In the genomic region with DNA sequence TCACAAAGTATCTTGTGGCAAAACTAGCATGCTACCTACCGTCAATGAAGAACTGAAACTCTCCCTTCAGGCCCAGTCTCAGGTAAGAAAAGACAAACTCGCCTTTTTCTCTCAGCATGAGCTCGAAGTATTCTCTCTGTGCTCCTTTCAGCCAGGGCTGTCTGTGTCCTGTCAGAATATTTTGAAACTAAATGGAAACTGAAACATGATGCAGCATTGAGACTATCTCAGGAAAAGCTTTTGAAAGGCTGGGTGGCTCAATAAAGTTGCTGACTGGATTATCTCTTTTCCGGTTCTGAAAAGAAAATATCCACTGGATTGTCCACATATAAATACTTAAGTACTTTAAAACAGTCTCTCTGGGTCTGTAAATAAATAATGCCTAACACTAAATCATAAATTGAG, we compare ENCODE assay signal across 8 cellular contexts. TPM values are rescaled to one million over a fixed set of nuclear protein-coding genes. Genes with fewer than 3 reads are reported as not detected.
DNase-seq lines count a peak whose midpoint lies in the region; ATAC-seq, FAIRE-seq and TF ChIP-seq lines count a peak whose summit lies in the region.

No MANE protein-coding gene starts in this region.

- TF ChIP-seq RAD21 in H1 (IDR thresholded peaks at IDR 0.05 in 1 of 2, conservative IDR thresholded peaks at IDR 0.05 in 1 of 2; ENCODE audit: low read depth in 2 of 2, low read length in 2 of 2) = no peak

- H3K9ac ChIP-seq in H1 (replicated peaks in 1 of 4; ENCODE audit: extremely low read depth in 1 of 4, low read depth in 3 of 4, low read length in 3 of 4) = no peak overlapping the region

- intact Hi-C loops in sigmoid colon (cut with DNase I) = loop anchor here (5.0 kb wide), 1 partner anchor 235 kb away; a partner anchor contains a TSS

- WGBS in H1 (ENCODE audit: extremely low coverage in 1 of 2, insufficient coverage in 1 of 2, insufficient read length in 1 of 2, insufficient replicate concordance in 2 of 2, low coverage in 1 of 2, low lambda C conversion rate in 2 of 2, missing lambda C conversion rate in 1 of 2), 2 experiments = 82% methylated on average over 4 of the region's 4 CpGs; no CpG with 5 or more reads in 1 of the 2 experiments
- WGBS in sigmoid colon, 2 donors = 56 to 68% methylated on average over 4 of the region's 4 CpGs

- no peak overlapping the region for H3K23ac ChIP-seq in H1 (ENCODE audit: insufficient read length)

- no peak overlapping the region for H4K8ac ChIP-seq in H1 (ENCODE audit: extremely low read depth, insufficient read depth, low read length)

- no peak overlapping the region for H3K4me3 ChIP-seq in H1 (ENCODE audit: extremely low read depth in 1 of 4, insufficient read depth in 2 of 4, low read depth in 3 of 4, low read length in 4 of 4)
- H3K4me3 ChIP-seq in sigmoid colon = peak overlapping the region; percentile 21 to 51 (median 42)

- peaks cover 0 to 1% (median 0%) of the 10 kb centered on the region in 4 experiments; a peak in 1 of 7 replicates for H3K27me3 ChIP-seq in H1 (replicated peaks in 1 of 4; ENCODE audit: control insufficient read depth in 3 of 4, extremely low read depth in 1 of 4, insufficient read depth in 3 of 4, low read length in 3 of 4)
- no peaks in the 10 kb centered on the region for H3K27me3 ChIP-seq in sigmoid colon

- CTCF ChIA-PET in H1 (lab: Charles Lee; ENCODE audit: partially characterized antibody) (interaction anchor here (0.7 to 6.0 kb wide), 24 partner anchors 8 to 499 kb away, joined by 3 to 60 read pairs (median 5); no protein-coding TSS in a partner anchor), RWPE1 (lab: Yijun Ruan, JAX) (interaction anchor here (0.6 kb wide), 1 partner anchor 11 kb away, joined by 3 read pairs; no protein-coding TSS in a partner anchor)

- FAIRE-seq in H1 (lab: Jason Lieb, UNC) = no peak

- peak overlapping the region; percentile 53; the same call in 1 of the 2 replicates for H2BK12ac ChIP-seq in H1 (ENCODE audit: low read depth, low read length)

- H2BK20ac ChIP-seq in H1 (ENCODE audit: low read length) = no peak overlapping the region

- H3K4me1 ChIP-seq in H1 (replicated peaks in 1 of 4; ENCODE audit: control insufficient read depth in 3 of 4, insufficient read depth in 4 of 4, low read length in 3 of 4) = peaks cover 0 to 11% (median 4%) of the 10 kb centered on the region in 4 experiments; a peak in 4 of 7 replicates
- peaks cover 0 to 19% (median 7%) of the 10 kb centered on the region in 4 donors for H3K4me1 ChIP-seq in sigmoid colon

- H2BK5ac ChIP-seq in H1 (ENCODE audit: low read depth, low read length) = no peak overlapping the region

- TF ChIP-seq POLR2A in H1 (IDR thresholded peaks at IDR 0.05; ENCODE audit: control extremely low read depth in 1 of 2, low read depth in 2 of 2, low read length in 2 of 2) (no peak), sigmoid colon (IDR thresholded peaks at IDR 0.05) (no peak)

- no peak overlapping the region for H2BK120ac ChIP-seq in H1 (replicated peaks; ENCODE audit: low read depth, low read length)

- no peak overlapping the region for H4K91ac ChIP-seq in H1 (replicated peaks; ENCODE audit: insufficient read length, low read length)

- H3K23me2 ChIP-seq in H1 (ENCODE audit: low read depth, low read length) = no peaks in the 10 kb centered on the region

- H2AFZ ChIP-seq in H1 (ENCODE audit: low read length) = peak overlapping the region; percentile 94

- TF ChIP-seq EP300 in H1 (IDR thresholded peaks at IDR 0.05; ENCODE audit: borderline replicate concordance in 1 of 2, low read depth in 2 of 2, low read length in 2 of 2) (no peak), sigmoid colon (IDR thresholded peaks at IDR 0.05) (no peak)

- H3K18ac ChIP-seq in H1 (ENCODE audit: extremely low read depth, low read length) = no peak overlapping the region; the same call in 1 of the 2 replicates

- no peaks in the 10 kb centered on the region for H3K79me1 ChIP-seq in H1 (ENCODE audit: low read depth, low read length)

- peak overlapping the region; percentile 25; the same call in 1 of the 2 replicates for H2BK15ac ChIP-seq in H1 (ENCODE audit: low read length)

- H3K56ac ChIP-seq in H1 (replicated peaks; ENCODE audit: insufficient read length, low read depth, low read length) = no peak overlapping the region

- peak overlapping the region; percentile 17 for H3K4ac ChIP-seq in H1 (replicated peaks; ENCODE audit: insufficient read length, low read depth, low read length)

- H3K27ac ChIP-seq in H1 (ENCODE audit: low read depth, low read length) (0 out of 2 replicates have a peak overlapping the region, but pooled peaks have one; percentile 31), sigmoid colon (peak overlapping the region; percentile 77 to 84 (median 82)), RWPE1 (no peak overlapping the region)

- no peaks in the 10 kb centered on the region for H3K9me3 ChIP-seq in H1 (ENCODE audit: insufficient read depth in 2 of 2, low read depth in 1 of 2, low read length in 1 of 2)
- H3K9me3 ChIP-seq in sigmoid colon = no peaks in the 10 kb centered on the region

- H3K36me3 ChIP-seq in H1 (ENCODE audit: control insufficient read depth in 2 of 4, insufficient read depth in 4 of 4, low read length in 3 of 4) (no peaks in the 10 kb centered on the region), sigmoid colon (peaks cover 0 to 4% (median 0%) of the 10 kb centered on the region in 4 donors)

- TF ChIP-seq CTCF in H1 (IDR thresholded peaks at IDR 0.05; ENCODE audit: control extremely low read depth in 1 of 3, insufficient read depth in 1 of 3, low read depth in 1 of 3, low read length in 3 of 3) (no peak), sigmoid colon (IDR thresholded peaks at IDR 0.05) (no peak), RWPE1 (conservative IDR thresholded peaks at IDR 0.05; ENCODE audit: low read depth) (no peak)

- POLR2A ChIA-PET in H1 (lab: Charles Lee; ENCODE audit: partially characterized antibody) = interaction anchor here (1.2 kb wide), 1 partner anchor 225 kb away, joined by 3 read pairs; no protein-coding TSS in a partner anchor
- POLR2A ChIA-PET in RWPE1 (lab: Yijun Ruan, JAX; ENCODE audit: low non-redundant PET) = no interaction called here

- H3K14ac ChIP-seq in H1 (ENCODE audit: insufficient read length) = no peak overlapping the region

- H4K20me1 ChIP-seq in H1 (replicated peaks in 1 of 2; ENCODE audit: control insufficient read depth in 1 of 2, insufficient read depth in 2 of 2, low read length in 2 of 2) = no peaks in the 10 kb centered on the region

- ATAC-seq in GM18870 (IDR thresholded peaks at IDR 0.05; ENCODE audit: unreplicated experiment) = peak; percentile 84
- ATAC-seq in HG03103 (IDR thresholded peaks at IDR 0.05; ENCODE audit: low read depth, unreplicated experiment) = peak; percentile 86

- H2AK5ac ChIP-seq in H1 (ENCODE audit: low read depth, low read length) = no peak overlapping the region

- H4K5ac ChIP-seq in H1 (ENCODE audit: insufficient read length, low read depth, low read length) = no peak overlapping the region

- no peak overlapping the region for H3K4me2 ChIP-seq in H1 (ENCODE audit: insufficient read depth in 1 of 2, low read depth in 2 of 2, low read length in 2 of 2)

- no peaks in the 10 kb centered on the region for H3K79me2 ChIP-seq in H1 (ENCODE audit: control insufficient read depth in 1 of 2, insufficient read depth in 2 of 2, low read length in 2 of 2)

- DNase-seq in H1 (ENCODE audit: low read depth in 1 of 2, low spot score in 2 of 2) = no peak
- DNase-seq in sigmoid colon = no peak
- DNase-seq in activated gamma-delta T cell (lab: John Stamatoyannopoulos, UW) = no peak
- DNase-seq in inferior parietal cortex (ENCODE audit: extremely low spot score) = no peak
- DNase-seq in RWPE1 (ENCODE audit: low spot score) = no peak
- no peak for DNase-seq in activated gamma-delta T cell treated with Interleukin-2 at 50 U/mL for 16 hours

RNA-seq across cellular contexts. Expression of a gene that starts 0.7 kb away (rescaled TPM):
- 0.09 and 0.17 TPM in 2 replicates for total RNA-seq in H1 (2021; fragmentation: NEBNext Ultra II Directional; extraction: Animal tissue kit (Norgen Biotek cat#: 25700))
- polyA plus RNA-seq in H1 (2011; rRNA removed) (0.03 and 0.05 TPM in 2 replicates), sigmoid colon (under 1 TPM; 0.23 to 0.60 (median 0.57) TPM)
- 0.04 TPM for polyA plus RNA-seq in H1 (2011; cell fraction: cytosol; rRNA removed)
- polyA plus RNA-seq in H1 (2011; cell fraction: nucleus; rRNA removed) = 0.04 TPM
- polyA plus RNA-seq in H1 (2012, experiment 1 of 2) = 0.08 to 0.14 TPM (median 0.11 TPM) in 4 replicates
- polyA plus RNA-seq in H1 (2012, experiment 2 of 2) = 0.01 TPM
- polyA plus RNA-seq in H1 (2013, experiment 1 of 2) = 0.14 TPM
- 0.20 TPM for polyA plus RNA-seq in H1 (2013, experiment 2 of 2)
- polyA minus RNA-seq in H1 (2011; rRNA and poly(A)+ RNA removed) = 0.16 and 0.29 TPM in 2 replicates
- polyA minus RNA-seq in H1 (2011; cell fraction: cytosol; rRNA and poly(A)+ RNA removed) = not detected
- 0.30 TPM for polyA minus RNA-seq in H1 (2011; cell fraction: nucleus; rRNA and poly(A)+ RNA removed)
- 1 to 10 TPM; 1.5 to 2.5 (median 1.9) TPM for total RNA-seq in sigmoid colon

RNA-seq across cellular contexts. Expression of a gene that starts 33.3 kb away (rescaled TPM):
- total RNA-seq in H1 (2021; fragmentation: NEBNext Ultra II Directional; extraction: Animal tissue kit (Norgen Biotek cat#: 25700)) = not detected in 2 replicates
- not detected in 2 replicates for polyA plus RNA-seq in H1 (2011; rRNA removed)
- not detected for polyA plus RNA-seq in H1 (2011; cell fraction: cytosol; rRNA removed)
- not detected for polyA plus RNA-seq in H1 (2011; cell fraction: nucleus; rRNA removed)
- not detected in 4 replicates for polyA plus RNA-seq in H1 (2012, experiment 1 of 2)
- polyA plus RNA-seq in H1 (2012, experiment 2 of 2) = not detected
- polyA plus RNA-seq in H1 (2013, experiment 1 of 2) = not detected
- not detected for polyA plus RNA-seq in H1 (2013, experiment 2 of 2)
- polyA minus RNA-seq in H1 (2011; rRNA and poly(A)+ RNA removed) = not detected in 2 replicates
- not detected for polyA minus RNA-seq in H1 (2011; cell fraction: cytosol; rRNA and poly(A)+ RNA removed)
- polyA minus RNA-seq in H1 (2011; cell fraction: nucleus; rRNA and poly(A)+ RNA removed) = not detected
- total RNA-seq in sigmoid colon = not detected
- not detected for polyA plus RNA-seq in sigmoid colon

RNA-seq across cellular contexts. Expression of a gene that starts 41.4 kb away (rescaled TPM):
- not detected in 2 replicates for total RNA-seq in H1 (2021; fragmentation: NEBNext Ultra II Directional; extraction: Animal tissue kit (Norgen Biotek cat#: 25700))
- polyA plus RNA-seq in H1 (2011; rRNA removed) (not detected in 2 replicates), sigmoid colon (not detected)
- polyA plus RNA-seq in H1 (2011; cell fraction: cytosol; rRNA removed) = not detected
- polyA plus RNA-seq in H1 (2011; cell fraction: nucleus; rRNA removed) = not detected
- polyA plus RNA-seq in H1 (2012, experiment 1 of 2) = 0.16 TPM in 1 of 4 replicates, not detected in the others
- polyA plus RNA-seq in H1 (2012, experiment 2 of 2) = not detected
- polyA plus RNA-seq in H1 (2013, experiment 1 of 2) = not detected
- not detected for polyA plus RNA-seq in H1 (2013, experiment 2 of 2)
- polyA minus RNA-seq in H1 (2011; rRNA and poly(A)+ RNA removed) = not detected in 2 replicates
- not detected for polyA minus RNA-seq in H1 (2011; cell fraction: cytosol; rRNA and poly(A)+ RNA removed)
- not detected for polyA minus RNA-seq in H1 (2011; cell fraction: nucleus; rRNA and poly(A)+ RNA removed)
- not detected for total RNA-seq in sigmoid colon

RNA-seq across cellular contexts. Expression of a gene that starts 51.0 kb away (rescaled TPM):
- total RNA-seq in H1 (2021; fragmentation: NEBNext Ultra II Directional; extraction: Animal tissue kit (Norgen Biotek cat#: 25700)) = 0.93 and 1.1 TPM in 2 replicates
- polyA plus RNA-seq in H1 (2011; rRNA removed) (1.8 and 2.0 TPM in 2 replicates), sigmoid colon (10 to 100 TPM in 2 of 3 donors, 1 to 10 TPM in 1; 9.6 to 32.0 (median 20.1) TPM)
- 1.2 TPM for polyA plus RNA-seq in H1 (2011; cell fraction: cytosol; rRNA removed)
- 0.43 TPM for polyA plus RNA-seq in H1 (2011; cell fraction: nucleus; rRNA removed)
- 0.49 to 2.2 TPM (median 1.9 TPM) in 4 replicates for polyA plus RNA-seq in H1 (2012, experiment 1 of 2)
- 1.3 TPM for polyA plus RNA-seq in H1 (2012, experiment 2 of 2)
- polyA plus RNA-seq in H1 (2013, experiment 1 of 2) = 2.9 TPM
- 2.9 TPM for polyA plus RNA-seq in H1 (2013, experiment 2 of 2)
- 0.15 and 0.28 TPM in 2 replicates for polyA minus RNA-seq in H1 (2011; rRNA and poly(A)+ RNA removed)
- not detected for polyA minus RNA-seq in H1 (2011; cell fraction: cytosol; rRNA and poly(A)+ RNA removed)
- polyA minus RNA-seq in H1 (2011; cell fraction: nucleus; rRNA and poly(A)+ RNA removed) = 0.70 TPM
- total RNA-seq in sigmoid colon = 1 to 10 TPM; 1.3 to 8.6 (median 6.4) TPM

RNA-seq across cellular contexts. Expression of a gene that starts 59.1 kb away (rescaled TPM):
- total RNA-seq in H1 (2021; fragmentation: NEBNext Ultra II Directional; extraction: Animal tissue kit (Norgen Biotek cat#: 25700)) = 35.2 and 36.8 TPM in 2 replicates
- polyA plus RNA-seq in H1 (2011; rRNA removed) (12.9 and 19.5 TPM in 2 replicates), sigmoid colon (10 to 100 TPM; 29.5 to 73.3 (median 52.7) TPM)
- polyA plus RNA-seq in H1 (2011; cell fraction: cytosol; rRNA removed) = 19.8 TPM
- 14.5 TPM for polyA plus RNA-seq in H1 (2011; cell fraction: nucleus; rRNA removed)
- 18.3 to 27.9 TPM (median 21.0 TPM) in 4 replicates for polyA plus RNA-seq in H1 (2012, experiment 1 of 2)
- polyA plus RNA-seq in H1 (2012, experiment 2 of 2) = 9.6 TPM
- 157 TPM for polyA plus RNA-seq in H1 (2013, experiment 1 of 2)
- 161 TPM for polyA plus RNA-seq in H1 (2013, experiment 2 of 2)
- 7.8 and 9.1 TPM in 2 replicates for polyA minus RNA-seq in H1 (2011; rRNA and poly(A)+ RNA removed)
- polyA minus RNA-seq in H1 (2011; cell fraction: cytosol; rRNA and poly(A)+ RNA removed) = 6.2 TPM
- 21.8 TPM for polyA minus RNA-seq in H1 (2011; cell fraction: nucleus; rRNA and poly(A)+ RNA removed)
- total RNA-seq in sigmoid colon = 100 to 1,000 TPM in 1 of 4 donors, 10 to 100 TPM in 3; 75.0 to 119 (median 89.1) TPM

Comparison
In these comparisons a context has a peak if more than half of its experiments do, and no peak if none do; other contexts are left out.
1. H3K4me3 ChIP-seq: peak in sigmoid colon (4 of 4); none in H1 (0 of 4).